In the genomic region with DNA sequence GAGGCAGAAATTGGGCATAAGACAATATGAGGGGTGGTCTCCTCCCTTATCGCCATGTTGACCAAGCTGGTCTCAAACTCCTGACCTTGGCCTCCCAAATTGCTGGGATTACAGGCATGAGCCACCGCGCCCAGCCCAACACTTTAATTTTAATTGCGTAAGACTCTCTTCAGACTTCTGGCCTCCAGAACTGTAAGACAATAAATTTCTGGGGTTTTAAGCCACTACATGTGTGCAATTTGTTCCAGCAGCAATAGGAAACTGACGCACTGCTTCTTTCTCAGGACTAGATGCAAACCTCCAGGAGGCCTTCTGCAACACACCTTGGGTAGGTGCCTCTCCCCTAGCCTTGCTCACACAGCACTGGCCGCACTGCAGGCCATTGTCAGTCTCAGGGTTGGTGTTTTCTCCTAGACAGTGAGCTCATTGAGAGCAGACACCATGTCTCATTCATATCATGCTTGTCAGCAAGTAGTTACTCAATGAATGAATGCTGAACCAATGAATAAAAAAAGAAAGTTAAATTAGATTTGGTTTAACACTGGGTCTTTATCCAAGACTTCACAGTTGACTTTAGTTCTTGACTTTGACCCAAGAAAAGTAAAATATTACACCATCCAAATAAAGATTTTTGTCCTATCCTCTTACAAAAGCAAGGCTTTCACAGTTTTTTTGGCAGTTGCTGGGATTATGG, we compare ENCODE assay signal across 11 cellular contexts. TPM values are rescaled to one million over a fixed set of nuclear protein-coding genes. Genes with fewer than 3 reads are reported as not detected.
DNase-seq lines count a peak whose midpoint lies in the region; ATAC-seq and TF ChIP-seq lines count a peak whose summit lies in the region.
"Had no signal": no experiment of that assay in that cellular context is flagged by ENCODE, and none has a peak within 500 bp of the region (broad histone marks: within the 10 kb centered on the region; RNA-seq: fewer than 3 reads in every experiment).

No MANE protein-coding gene starts in this region.

- no peak for DNase-seq in activated naive CD4-positive, alpha-beta T cell treated with anti-CD3 and anti-CD28 coated beads for 36 hours
- no peak for DNase-seq in activated naive CD4-positive, alpha-beta T cell treated with anti-CD3 and anti-CD28 coated beads, Interleukin-2, amount 50 U/mL, for 72 hours (ENCODE audit: low spot score in 2 of 2)
- DNase-seq in iris pigment epithelial cell (ENCODE audit: low read depth) (peak; percentile 56), upper lobe of right lung (no peak), dorsolateral prefrontal cortex (no peak), NCI-H146 treated with DMSO at 0.1 percent for 48 hours (lab: John Stamatoyannopoulos, UW; ENCODE audit: unreplicated experiment) (no peak), A172 (ENCODE audit: low spot score) (no peak)
- DNase-seq: BE2C; NK-92 treated with Interleukin-12 subunit alpha and Interleukin-12 subunit beta, amount 100 ng/mL, for 24 hours had no signal

- H3K9me3 ChIP-seq in upper lobe of right lung, result no peaks in the 10 kb centered on the region
- H3K9me3 ChIP-seq: BE2C had no signal

- no peak overlapping the region for H3K4me3 Mint-ChIP-seq in activated naive CD4-positive, alpha-beta T cell treated with anti-CD3 and anti-CD28 coated beads for 36 hours
- peak overlapping the region; percentile 82 for H3K4me3 Mint-ChIP-seq in activated T-helper 17 cell treated with anti-CD3 and anti-CD28 coated beads, Interleukin-2, amount 50 U/mL, for 72 hours

- H3K27ac ChIP-seq in upper lobe of right lung (peak overlapping the region; percentile 64), dorsolateral prefrontal cortex (peak overlapping the region in 5 of 59 donors; percentile 21 to 61 (median 56))

- no peaks in the 10 kb centered on the region for H3K36me3 Mint-ChIP-seq in activated naive CD4-positive, alpha-beta T cell treated with anti-CD3 and anti-CD28 coated beads for 36 hours (ENCODE audit: low read depth)
- peaks cover 8% of the 10 kb centered on the region in 2 donors for H3K36me3 Mint-ChIP-seq in activated naive CD4-positive, alpha-beta T cell treated with anti-CD3 and anti-CD28 coated beads, Interleukin-2, amount 50 U/mL, for 72 hours
- H3K36me3 Mint-ChIP-seq in activated T-helper 17 cell treated with anti-CD3 and anti-CD28 coated beads, Interleukin-2, amount 50 U/mL, for 72 hours (ENCODE audit: low read depth), result no peaks in the 10 kb centered on the region
- H3K36me3 Mint-ChIP-seq: mesothelial cell of epicardium had no signal

- no peaks in the 10 kb centered on the region for H3K36me3 ChIP-seq in upper lobe of right lung
- H3K36me3 ChIP-seq: BE2C had no signal

- H3K27me3 ChIP-seq in upper lobe of right lung (no peaks in the 10 kb centered on the region), dorsolateral prefrontal cortex (no peaks in the 10 kb centered on the region)
- H3K27me3 ChIP-seq: BE2C had no signal

- H3K4me3 ChIP-seq in upper lobe of right lung (no peak overlapping the region), dorsolateral prefrontal cortex (peak overlapping the region in 1 of 59 donors; percentile 8)

- H3K27me3 Mint-ChIP-seq in activated naive CD4-positive, alpha-beta T cell treated with anti-CD3 and anti-CD28 coated beads for 36 hours (ENCODE audit: low read depth), result no peaks in the 10 kb centered on the region
- no peaks in the 10 kb centered on the region for H3K27me3 Mint-ChIP-seq in activated T-helper 17 cell treated with anti-CD3 and anti-CD28 coated beads, Interleukin-2, amount 50 U/mL, for 72 hours

- CTCF ChIA-PET in activated naive CD4-positive, alpha-beta T cell treated with anti-CD3 and anti-CD28 coated beads for 36 hours (lab: Charles Lee), result interaction anchor here (0.6 to 3.7 kb wide), 2 partner anchors 23 to 61 kb away, joined by 3 to 25 read pairs; a partner anchor contains a TSS

- H3K4me1 ChIP-seq in upper lobe of right lung, result peaks cover 28% of the 10 kb centered on the region
- H3K4me1 ChIP-seq: BE2C had no signal

- peaks cover 14% of the 10 kb centered on the region for H3K4me1 Mint-ChIP-seq in activated naive CD4-positive, alpha-beta T cell treated with anti-CD3 and anti-CD28 coated beads for 36 hours (ENCODE audit: low read depth)
- peaks cover 14% of the 10 kb centered on the region for H3K4me1 Mint-ChIP-seq in activated T-helper 17 cell treated with anti-CD3 and anti-CD28 coated beads, Interleukin-2, amount 50 U/mL, for 72 hours

- intact Hi-C loops in activated naive CD4-positive, alpha-beta T cell treated with anti-CD3 and anti-CD28 coated beads for 36 hours (cut with micrococcal nuclease), result no loop called here
- intact Hi-C loops in upper lobe of right lung (cut with DNase I), result no loop called here
- intact Hi-C loops in dorsolateral prefrontal cortex (cut with DNase I), result no loop called here

- no peak for ATAC-seq in activated naive CD4-positive, alpha-beta T cell treated with anti-CD3 and anti-CD28 coated beads, Interleukin-2, amount 50 U/mL, for 72 hours
- ATAC-seq in activated T-helper 17 cell treated with anti-CD3 and anti-CD28 coated beads, Interleukin-2, amount 50 U/mL, for 72 hours (replicated peaks), result no peak
- ATAC-seq in upper lobe of right lung, result no peak

- TF ChIP-seq CTCF in upper lobe of right lung (IDR thresholded peaks at IDR 0.05), result no peak
- TF ChIP-seq CTCF in dorsolateral prefrontal cortex (IDR thresholded peaks at IDR 0.05 in 54 of 56, conservative IDR thresholded peaks at IDR 0.05 in 2 of 56; ENCODE audit: low read depth in 1 of 56, partially characterized antibody in 56 of 56), result no peak

- H3K27ac Mint-ChIP-seq in activated naive CD4-positive, alpha-beta T cell treated with anti-CD3 and anti-CD28 coated beads for 36 hours, result peak overlapping the region; percentile 82
- peak overlapping the region in 1 of 2 donors; percentile 74 for H3K27ac Mint-ChIP-seq in activated naive CD4-positive, alpha-beta T cell treated with anti-CD3 and anti-CD28 coated beads, Interleukin-2, amount 50 U/mL, for 72 hours
- peak overlapping the region; percentile 90 for H3K27ac Mint-ChIP-seq in activated T-helper 17 cell treated with anti-CD3 and anti-CD28 coated beads, Interleukin-2, amount 50 U/mL, for 72 hours

- H3K9me3 Mint-ChIP-seq in activated naive CD4-positive, alpha-beta T cell treated with anti-CD3 and anti-CD28 coated beads for 36 hours, result peaks cover 2% of the 10 kb centered on the region
- peaks cover 7% of the 10 kb centered on the region in 2 donors for H3K9me3 Mint-ChIP-seq in activated naive CD4-positive, alpha-beta T cell treated with anti-CD3 and anti-CD28 coated beads, Interleukin-2, amount 50 U/mL, for 72 hours
- H3K9me3 Mint-ChIP-seq in activated T-helper 17 cell treated with anti-CD3 and anti-CD28 coated beads, Interleukin-2, amount 50 U/mL, for 72 hours, result peaks cover 6% of the 10 kb centered on the region

RNA-seq across cellular contexts. Expression of a gene that starts 5.5 kb away (rescaled TPM):
- total RNA-seq in activated naive CD4-positive, alpha-beta T cell treated with anti-CD3 and anti-CD28 coated beads for 36 hours, result 10 to 100 TPM; 19.7 to 20.7 TPM
- total RNA-seq in activated naive CD4-positive, alpha-beta T cell treated with anti-CD3 and anti-CD28 coated beads, Interleukin-2, amount 50 U/mL, for 72 hours, result 10 to 100 TPM; 23.6 to 27.3 TPM
- 10 to 100 TPM; 12.4 to 13.6 TPM for total RNA-seq in activated T-helper 17 cell treated with anti-CD3 and anti-CD28 coated beads, Interleukin-2, amount 50 U/mL, for 72 hours
- total RNA-seq in upper lobe of right lung (73.9 TPM), dorsolateral prefrontal cortex (10 to 100 TPM in 114 of 120 experiments, 1 to 10 TPM in 6; 7.3 to 47.1 (median 17.3) TPM)
- total RNA-seq in A172 (2014; rRNA removed; shearing (Covaris generic)), result 40.4 and 41.0 TPM in 2 replicates

RNA-seq across cellular contexts. Expression of a gene that starts 23.2 kb away (rescaled TPM):
- total RNA-seq in activated naive CD4-positive, alpha-beta T cell treated with anti-CD3 and anti-CD28 coated beads for 36 hours, result 10 to 100 TPM; 48.1 to 50.1 TPM
- 10 to 100 TPM; 40.3 to 66.7 TPM for total RNA-seq in activated naive CD4-positive, alpha-beta T cell treated with anti-CD3 and anti-CD28 coated beads, Interleukin-2, amount 50 U/mL, for 72 hours
- 100 to 1,000 TPM in 1 of 2 donors, 10 to 100 TPM in 1; 37.1 to 101 TPM for total RNA-seq in activated T-helper 17 cell treated with anti-CD3 and anti-CD28 coated beads, Interleukin-2, amount 50 U/mL, for 72 hours
- total RNA-seq in upper lobe of right lung (68.0 TPM), dorsolateral prefrontal cortex (10 to 100 TPM; 26.1 to 54.3 (median 38.0) TPM)
- total RNA-seq in A172 (2014; rRNA removed; shearing (Covaris generic)), result 259 and 262 TPM in 2 replicates

RNA-seq across cellular contexts. Expression of a gene that starts 47.5 kb away (rescaled TPM):
- 10 to 100 TPM; 68.9 to 69.8 TPM for total RNA-seq in activated naive CD4-positive, alpha-beta T cell treated with anti-CD3 and anti-CD28 coated beads for 36 hours
- total RNA-seq in activated naive CD4-positive, alpha-beta T cell treated with anti-CD3 and anti-CD28 coated beads, Interleukin-2, amount 50 U/mL, for 72 hours, result 100 to 1,000 TPM in 1 of 2 donors, 10 to 100 TPM in 1; 45.9 to 101 TPM
- total RNA-seq in activated T-helper 17 cell treated with anti-CD3 and anti-CD28 coated beads, Interleukin-2, amount 50 U/mL, for 72 hours, result 10 to 100 TPM; 20.8 to 48.7 TPM
- total RNA-seq in upper lobe of right lung (1.3 TPM), dorsolateral prefrontal cortex (1 to 10 TPM in 73 of 120 experiments, under 1 TPM in 36, not detected in 11; 0.19 to 4.9 (median 1.3) TPM)
- 12.8 and 15.8 TPM in 2 replicates for total RNA-seq in A172 (2014; rRNA removed; shearing (Covaris generic))

RNA-seq across cellular contexts. Expression of a gene that starts 47.6 kb away (rescaled TPM):
- total RNA-seq in activated naive CD4-positive, alpha-beta T cell treated with anti-CD3 and anti-CD28 coated beads for 36 hours, result 10 to 100 TPM; 55.1 to 58.2 TPM
- 10 to 100 TPM; 63.6 to 91.4 TPM for total RNA-seq in activated naive CD4-positive, alpha-beta T cell treated with anti-CD3 and anti-CD28 coated beads, Interleukin-2, amount 50 U/mL, for 72 hours
- 100 to 1,000 TPM in 1 of 2 donors, 10 to 100 TPM in 1; 63.3 to 109 TPM for total RNA-seq in activated T-helper 17 cell treated with anti-CD3 and anti-CD28 coated beads, Interleukin-2, amount 50 U/mL, for 72 hours
- total RNA-seq in upper lobe of right lung (47.1 TPM), dorsolateral prefrontal cortex (10 to 100 TPM; 38.9 to 85.2 (median 61.6) TPM)
- 109 and 138 TPM in 2 replicates for total RNA-seq in A172 (2014; rRNA removed; shearing (Covaris generic))

RNA-seq across cellular contexts. Expression of a gene that starts 48.1 kb away (rescaled TPM):
- total RNA-seq in activated naive CD4-positive, alpha-beta T cell treated with anti-CD3 and anti-CD28 coated beads for 36 hours, result not detected
- not detected for total RNA-seq in activated naive CD4-positive, alpha-beta T cell treated with anti-CD3 and anti-CD28 coated beads, Interleukin-2, amount 50 U/mL, for 72 hours
- total RNA-seq in activated T-helper 17 cell treated with anti-CD3 and anti-CD28 coated beads, Interleukin-2, amount 50 U/mL, for 72 hours, result not detected
- not detected for total RNA-seq in upper lobe of right lung
- 10 to 100 TPM in 3 of 120 experiments, 1 to 10 TPM in 115, under 1 TPM in 2; 0.77 to 12.8 (median 3.5) TPM for total RNA-seq in dorsolateral prefrontal cortex
- not detected in 2 replicates for total RNA-seq in A172 (2014; rRNA removed; shearing (Covaris generic))
- total RNA-seq: mesothelial cell of epicardium had no signal
